In genomic region chr4:81913427-81913878, GRCh38 we compare ENCODE assay signal across 8 cellular contexts.
DNase-seq lines count a peak whose midpoint lies in the region; ATAC-seq and TF ChIP-seq lines count a peak whose summit lies in the region.

No MANE protein-coding gene starts in this region.

- POLR2A ChIA-PET in activated CD4-positive, alpha-beta memory T cell treated with anti-CD3 and anti-CD28 coated beads, Interleukin-2, amount 10 ng/mL, durations not matched to agents 7 days and 5 days (lab: Charles Lee) = no interaction called here

- no peak overlapping the region for H3K9ac ChIP-seq in neural progenitor cell

- intact Hi-C loops in esophagus muscularis mucosa (cut with DNase I) = no loop called here

- H3K79me2 ChIP-seq in neural progenitor cell (ENCODE audit: low read depth) = no peaks in the 10 kb centered on the region

- WGBS in esophagus muscularis mucosa = 21% methylated on average over 12 of the region's 12 CpGs

- H3K27ac Mint-ChIP-seq in activated CD4-positive, alpha-beta memory T cell treated with anti-CD3 and anti-CD28 coated beads, Interleukin-2, amount 10 ng/mL, durations not matched to agents 7 days and 5 days = no peak overlapping the region
- no peak overlapping the region for H3K27ac Mint-ChIP-seq in neural progenitor cell

- TF ChIP-seq EP300 in esophagus muscularis mucosa (IDR thresholded peaks at IDR 0.05) = no peak

- peak overlapping the region; percentile 67 for H2AFZ ChIP-seq in neural progenitor cell (replicated peaks)

- H3K27me3 Mint-ChIP-seq in activated CD4-positive, alpha-beta memory T cell treated with anti-CD3 and anti-CD28 coated beads, Interleukin-2, amount 10 ng/mL, durations not matched to agents 7 days and 5 days = peaks cover 17% of the 10 kb centered on the region
- no peaks in the 10 kb centered on the region for H3K27me3 Mint-ChIP-seq in neural progenitor cell (ENCODE audit: insufficient read depth, low read depth)

- H3F3A ChIP-seq in neural progenitor cell (ENCODE audit: low read depth) = no peaks in the 10 kb centered on the region

- no peaks in the 10 kb centered on the region for H3K4me1 Mint-ChIP-seq in activated CD4-positive, alpha-beta memory T cell treated with anti-CD3 and anti-CD28 coated beads, Interleukin-2, amount 10 ng/mL, durations not matched to agents 7 days and 5 days
- H3K4me1 Mint-ChIP-seq in neural progenitor cell = peaks cover 7% of the 10 kb centered on the region

- no peaks in the 10 kb centered on the region for H3K36me3 Mint-ChIP-seq in activated CD4-positive, alpha-beta memory T cell treated with anti-CD3 and anti-CD28 coated beads, Interleukin-2, amount 10 ng/mL, durations not matched to agents 7 days and 5 days (ENCODE audit: low read depth)
- no peaks in the 10 kb centered on the region for H3K36me3 Mint-ChIP-seq in neural progenitor cell

- H3K4me3 Mint-ChIP-seq in activated CD4-positive, alpha-beta memory T cell treated with anti-CD3 and anti-CD28 coated beads, Interleukin-2, amount 10 ng/mL, durations not matched to agents 7 days and 5 days = no peak overlapping the region
- no peak overlapping the region for H3K4me3 Mint-ChIP-seq in neural progenitor cell

- DNase-seq in activated gamma-delta T cell treated with Interleukin-2 at 50 U/mL for 16 hours = peak; percentile 46
- DNase-seq in activated gamma-delta T cell (lab: John Stamatoyannopoulos, UW) = no peak
- DNase-seq in NCI-H2171 (lab: John Stamatoyannopoulos, UW) = peak; percentile 21
- DNase-seq in activated CD4-positive, alpha-beta memory T cell treated with anti-CD3 and anti-CD28 coated beads, Interleukin-2, amount 10 ng/mL, durations not matched to agents 7 days and 5 days = peak; percentile 48
- no peak for DNase-seq in esophagus muscularis mucosa (ENCODE audit: extremely low spot score)
- peak; percentile 89 for DNase-seq in neural progenitor cell (ENCODE audit: low spot score)
- no peak for DNase-seq in OCI-M2 (lab: John Stamatoyannopoulos, UW; ENCODE audit: unreplicated experiment)

- H3K4me2 ChIP-seq in neural progenitor cell = no peak overlapping the region

- H3K36me3 ChIP-seq in esophagus muscularis mucosa = no peaks in the 10 kb centered on the region
- no peaks in the 10 kb centered on the region for H3K36me3 ChIP-seq in neural progenitor cell

- ATAC-seq in HG02678 (IDR thresholded peaks at IDR 0.05; ENCODE audit: unreplicated experiment) = peak; percentile 82

- TF ChIP-seq POLR2A in esophagus muscularis mucosa (IDR thresholded peaks at IDR 0.05; ENCODE audit: low read depth) = no peak

- H3K9me3 Mint-ChIP-seq in activated CD4-positive, alpha-beta memory T cell treated with anti-CD3 and anti-CD28 coated beads, Interleukin-2, amount 10 ng/mL, durations not matched to agents 7 days and 5 days = no peaks in the 10 kb centered on the region
- no peaks in the 10 kb centered on the region for H3K9me3 Mint-ChIP-seq in neural progenitor cell

- H3K9me3 ChIP-seq in esophagus muscularis mucosa = no peaks in the 10 kb centered on the region
- H3K9me3 ChIP-seq in neural progenitor cell (ENCODE audit: low read depth) = no peaks in the 10 kb centered on the region

- H3K27me3 ChIP-seq in esophagus muscularis mucosa (no peaks in the 10 kb centered on the region), neural progenitor cell (no peaks in the 10 kb centered on the region)

- H3K27ac ChIP-seq in esophagus muscularis mucosa (replicated peaks in 1 of 4) = no peak overlapping the region
- no peak overlapping the region for H3K27ac ChIP-seq in neural progenitor cell

- TF ChIP-seq CTCF in esophagus muscularis mucosa (IDR thresholded peaks at IDR 0.05) (peak; percentile 33 to 58 (median 45)), neural progenitor cell (IDR thresholded peaks at IDR 0.05) (peak; percentile 84)

- H3K4me3 ChIP-seq in esophagus muscularis mucosa (no peak overlapping the region), neural progenitor cell (no peak overlapping the region)

- CTCF ChIA-PET in activated CD4-positive, alpha-beta memory T cell treated with anti-CD3 and anti-CD28 coated beads, Interleukin-2, amount 10 ng/mL, durations not matched to agents 7 days and 5 days (lab: Charles Lee) = interaction anchor here (0.9 to 2.3 kb wide), 5 partner anchors 9 to 17 kb away, joined by 3 to 9 read pairs (median 4); no protein-coding TSS in a partner anchor

- no peaks in the 10 kb centered on the region for H4K20me1 ChIP-seq in neural progenitor cell (ENCODE audit: low read depth)

- H3K4me1 ChIP-seq in esophagus muscularis mucosa (no peaks in the 10 kb centered on the region), neural progenitor cell (no peaks in the 10 kb centered on the region)

Comparison
In these comparisons a context has a peak if more than half of its experiments do, and no peak if none do; other contexts are left out.
1. DNase-seq: peak in activated gamma-delta T cell treated with Interleukin-2 at 50 U/mL for 16 hours (single experiment), NCI-H2171 (single experiment), activated CD4-positive, alpha-beta memory T cell treated with anti-CD3 and anti-CD28 coated beads, Interleukin-2, amount 10 ng/mL, durations not matched to agents 7 days and 5 days (single experiment) and neural progenitor cell (single experiment); none in activated gamma-delta T cell (single experiment), esophagus muscularis mucosa (single experiment) and OCI-M2 (single experiment).